In genomic region chr1:203796223-203796747, GRCh38 we compare ENCODE assay signal across 1 cellular context.
TF ChIP-seq lines count a peak whose summit lies in the region.

No MANE protein-coding gene starts in this region.

TF ChIP-seq in endothelial cell of umbilical vein, 7 proteins besides CTCF, POLR2A, EP300 and RAD21:
- TF ChIP-seq JUN (IDR thresholded peaks at IDR 0.05; ENCODE audit: borderline replicate concordance, insufficient read depth, insufficient read length, low read depth) (no peak), MYC (IDR thresholded peaks at IDR 0.05; ENCODE audit: low read depth, low read length) (no peak), GATA2 (IDR thresholded peaks at IDR 0.05; ENCODE audit: insufficient read depth, insufficient read length, low read depth, low read length) (no peak), EZH2 (IDR thresholded peaks at IDR 0.05; ENCODE audit: borderline replicate concordance, low read depth, low read length, severe bottlenecking) (no peak), POLR2AphosphoS5 (IDR thresholded peaks at IDR 0.05; ENCODE audit: insufficient read depth, low read depth, low read length) (no peak), FOS (IDR thresholded peaks at IDR 0.05; ENCODE audit: borderline replicate concordance, insufficient read depth, low read length) (no peak), MAX (IDR thresholded peaks at IDR 0.05; ENCODE audit: insufficient read depth, insufficient read length) (no peak)
